8 cellular contexts compared by ENCODE assay signal in genomic region chr9:128125575-128126354, GRCh38. TPM values are rescaled to one million over a fixed set of nuclear protein-coding genes. Genes with fewer than 3 reads are reported as not detected.
DNase-seq lines count a peak whose midpoint lies in the region; ATAC-seq, FAIRE-seq and TF ChIP-seq lines count a peak whose summit lies in the region.

No MANE protein-coding gene starts in this region.

- no peaks in the 10 kb centered on the region for H3K27me3 ChIP-seq in GM06990 (replicated peaks; ENCODE audit: control insufficient read depth, insufficient read depth, low read length)
- H3K27me3 ChIP-seq in NT2/D1 (ENCODE audit: insufficient read depth, insufficient read length): peaks cover 13% of the 10 kb centered on the region
- H3K27me3 ChIP-seq in pancreas: no peaks in the 10 kb centered on the region

- peak overlapping the region; percentile 17 for H3K9ac ChIP-seq in NT2/D1 (ENCODE audit: insufficient read length, low read depth)

- H3K4me1 ChIP-seq in NT2/D1 (ENCODE audit: insufficient read depth, insufficient read length) (peaks cover 20% of the 10 kb centered on the region), pancreas (peaks cover 0 to 19% (median 6%) of the 10 kb centered on the region in 3 donors)

- intact Hi-C loops in pancreas (cut with DNase I): no loop called here

- H3K4me3 ChIP-seq in GM06990 (replicated peaks; ENCODE audit: low read depth, low read length) (peak overlapping the region; percentile 91), NT2/D1 (ENCODE audit: insufficient read length, low read depth) (peak overlapping the region; percentile 15), pancreas (peak overlapping the region in 1 of 4 donors; percentile 99)

- peaks cover 9% of the 10 kb centered on the region; the same call in 1 of the 2 replicates for H3K9me3 ChIP-seq in NT2/D1 (ENCODE audit: insufficient read depth, low read length)
- no peaks in the 10 kb centered on the region for H3K9me3 ChIP-seq in pancreas

- no peak for DNase-seq in GM06990 (ENCODE audit: extremely low read depth, insufficient read length)
- DNase-seq in NT2/D1 (ENCODE audit: low read depth, low spot score): no peak
- no peak for DNase-seq in epithelial cell of prostate (ENCODE audit: low read depth, low spot score)
- DNase-seq in pancreas: peak in 4 of 6 donors; percentile 23 to 49 (median 35)
- DNase-seq in SHP77 treated with DMSO at 0.1 percent for 48 hours (lab: John Stamatoyannopoulos, UW): no peak
- DNase-seq in HTR-8/SVneo (ENCODE audit: insufficient read length, low spot score): no peak

- H3K36me3 ChIP-seq in GM06990 (ENCODE audit: control insufficient read depth, insufficient read depth, low read length): peaks cover 16% of the 10 kb centered on the region
- peaks cover 53% of the 10 kb centered on the region for H3K36me3 ChIP-seq in NT2/D1 (ENCODE audit: insufficient read depth, insufficient read length, low read length)
- peaks cover 0 to 25% (median 12%) of the 10 kb centered on the region in 3 donors for H3K36me3 ChIP-seq in pancreas

- TF ChIP-seq CTCF in GM06990 (IDR thresholded peaks at IDR 0.05; ENCODE audit: insufficient read depth, low read length, poor library complexity, severe bottlenecking): no peak
- TF ChIP-seq CTCF in pancreas (IDR thresholded peaks at IDR 0.05): no peak

- FAIRE-seq in pancreas (lab: Jason Lieb, UNC) (no peak), HTR-8/SVneo (lab: Jason Lieb, UNC) (no peak)

- peak overlapping the region; percentile 93 for H3K27ac ChIP-seq in epithelial cell of prostate
- no peak overlapping the region for H3K27ac ChIP-seq in pancreas

- 53 to 56% methylated on average over 11 of the region's 11 CpGs for WGBS in pancreas, 2 donors

- ATAC-seq in pancreas: no peak
- ATAC-seq in GM21528 (IDR thresholded peaks at IDR 0.05; ENCODE audit: low FRiP score, unreplicated experiment): no peak
- ATAC-seq in GM18511 (IDR thresholded peaks at IDR 0.05; ENCODE audit: unreplicated experiment): no peak

RNA-seq across cellular contexts. Expression of gene PTGES2, which starts 1.8 kb away (rescaled TPM):
- total RNA-seq in pancreas: 10 to 100 TPM; 25.4 to 43.1 (median 34.2) TPM
- polyA plus RNA-seq in pancreas: 10 to 100 TPM; 66.0 to 78.5 TPM

RNA-seq across cellular contexts. Expression of gene LCN2, which starts 23.5 kb away (rescaled TPM):
- total RNA-seq in pancreas: 100 to 1,000 TPM in 1 of 6 donors, 10 to 100 TPM in 3, 1 to 10 TPM in 2; 6.3 to 158 (median 45.7) TPM
- 10 to 100 TPM; 46.8 to 75.1 TPM for polyA plus RNA-seq in pancreas

RNA-seq across cellular contexts. Expression of gene BBLN, which starts 34.3 kb away (rescaled TPM):
- 10 to 100 TPM; 23.1 to 38.3 (median 30.9) TPM for total RNA-seq in pancreas
- 100 to 1,000 TPM in 1 of 2 donors, 10 to 100 TPM in 1; 86.1 to 133 TPM for polyA plus RNA-seq in pancreas

RNA-seq across cellular contexts. Expression of gene SLC25A25, which starts 57.7 kb away (rescaled TPM):
- total RNA-seq in pancreas: 100 to 1,000 TPM in 1 of 6 donors, 10 to 100 TPM in 3, 1 to 10 TPM in 2; 6.8 to 134 (median 12.6) TPM
- polyA plus RNA-seq in pancreas: 10 to 100 TPM; 73.6 to 82.8 TPM

RNA-seq across cellular contexts. Expression of gene NAIF1, which starts 58.6 kb away (rescaled TPM):
- total RNA-seq in pancreas: 1 to 10 TPM; 3.0 to 6.2 (median 3.8) TPM
- 1 to 10 TPM; 6.4 to 6.8 TPM for polyA plus RNA-seq in pancreas

Comparison
In these comparisons a context has a peak if more than half of its experiments do, and no peak if none do; other contexts are left out.
1. DNase-seq: peak in pancreas (4 of 6); none in GM06990 (single experiment), NT2/D1 (single experiment), epithelial cell of prostate (single experiment), SHP77 treated with DMSO at 0.1 percent for 48 hours (single experiment) and HTR-8/SVneo (single experiment).